8 cellular contexts compared by ENCODE assay signal in genomic region chr4:81471361-81472248, GRCh38. TPM values are rescaled to one million over a fixed set of nuclear protein-coding genes. Genes with fewer than 3 reads are reported as not detected.
DNase-seq lines count a peak whose midpoint lies in the region; ATAC-seq, FAIRE-seq and TF ChIP-seq lines count a peak whose summit lies in the region.

TSS of gene RASGEF1B (minus strand) at chr4:81471907. CDS start at chr4:81459508, 12,399 bp downstream.

- peaks cover 5% of the 10 kb centered on the region for H3K27me3 ChIP-seq in CD4-positive, CD25-positive, alpha-beta regulatory T cell (ENCODE audit: control insufficient read depth, insufficient read depth, low read length)
- H3K27me3 ChIP-seq in HL-60 (ENCODE audit: insufficient read depth, poor library complexity, severe bottlenecking) (peaks cover 8% of the 10 kb centered on the region), H1 (replicated peaks in 1 of 4; ENCODE audit: control insufficient read depth in 3 of 4, extremely low read depth in 1 of 4, insufficient read depth in 3 of 4, low read length in 3 of 4) (peaks cover 2 to 10% (median 7%) of the 10 kb centered on the region in 4 experiments; a peak in 6 of 7 replicates), mesenchymal stem cell (ENCODE audit: control insufficient read depth in 1 of 2, insufficient read depth in 1 of 2, low read length in 2 of 2) (peaks cover 17 to 26% of the 10 kb centered on the region in 2 experiments)

- POLR2A ChIA-PET in H1 (lab: Charles Lee; ENCODE audit: partially characterized antibody) = interaction anchor here (1.2 to 1.8 kb wide), 3 partner anchors 11 to 97 kb away, joined by 3 to 4 read pairs (median 3); no protein-coding TSS in a partner anchor

- H3K79me1 ChIP-seq in H1 (ENCODE audit: low read depth, low read length) = no peaks in the 10 kb centered on the region
- H3K79me1 ChIP-seq in mesenchymal stem cell (replicated peaks; ENCODE audit: low read length, poor library complexity, severe bottlenecking) = no peaks in the 10 kb centered on the region

- peak within 1 kb of the TSS; percentile 93 to 95 (median 94) for H3K4me3 Mint-ChIP-seq in CD4-positive, CD25-positive, alpha-beta regulatory T cell

- H2BK15ac ChIP-seq in H1 (ENCODE audit: low read length) (no peak within 1 kb of the TSS), mesenchymal stem cell (ENCODE audit: low read depth, poor library complexity, severe bottlenecking) (no peak within 1 kb of the TSS)

- no peak for TF ChIP-seq EP300 in H1 (IDR thresholded peaks at IDR 0.05; ENCODE audit: borderline replicate concordance in 1 of 2, low read depth in 2 of 2, low read length in 2 of 2)

- H3K27me3 Mint-ChIP-seq in CD4-positive, CD25-positive, alpha-beta regulatory T cell = peaks cover 7% of the 10 kb centered on the region

- peak within 1 kb of the TSS; percentile 96 for H3K4me3 ChIP-seq in CD4-positive, CD25-positive, alpha-beta regulatory T cell (ENCODE audit: low read depth, low read length)
- H3K4me3 ChIP-seq in HL-60 (replicated peaks; ENCODE audit: insufficient read depth, low read length) = peak within 1 kb of the TSS; percentile 63
- H3K4me3 ChIP-seq in H1 (ENCODE audit: extremely low read depth in 1 of 4, insufficient read depth in 2 of 4, low read depth in 3 of 4, low read length in 4 of 4) = peak within 1 kb of the TSS; percentile 62 to 79 (median 70)
- peak within 1 kb of the TSS; percentile 69 to 81 for H3K4me3 ChIP-seq in mesenchymal stem cell (ENCODE audit: insufficient read depth in 1 of 2, low read depth in 1 of 2, low read length in 2 of 2)

- H3K79me2 ChIP-seq in H1 (ENCODE audit: control insufficient read depth in 1 of 2, insufficient read depth in 2 of 2, low read length in 2 of 2) = no peaks in the 10 kb centered on the region; a peak in 1 of 4 replicates

- peaks cover 4 to 35% (median 20%) of the 10 kb centered on the region in 4 donors for H3K4me1 Mint-ChIP-seq in CD4-positive, CD25-positive, alpha-beta regulatory T cell

- H3K9me3 Mint-ChIP-seq in CD4-positive, CD25-positive, alpha-beta regulatory T cell = no peaks in the 10 kb centered on the region

- WGBS in H1 (ENCODE audit: extremely low coverage in 1 of 2, insufficient coverage in 1 of 2, insufficient read length in 1 of 2, insufficient replicate concordance in 2 of 2, low coverage in 1 of 2, low lambda C conversion rate in 2 of 2, missing lambda C conversion rate in 1 of 2), 2 experiments = 1% methylated on average over 71 of the region's 87 CpGs; no CpG with 5 or more reads in 1 of the 2 experiments
- WGBS in mesenchymal stem cell = under 1% methylated on average over 71 of the region's 87 CpGs

- H3K18ac ChIP-seq in H1 (ENCODE audit: extremely low read depth, low read length) = no peak within 1 kb of the TSS; the same call in 1 of the 2 replicates
- H3K18ac ChIP-seq in mesenchymal stem cell (ENCODE audit: low read depth in 1 of 2, low read length in 2 of 2) = no peak within 1 kb of the TSS

- no peak within 1 kb of the TSS for H3K23ac ChIP-seq in H1 (ENCODE audit: insufficient read length)
- H3K23ac ChIP-seq in mesenchymal stem cell (ENCODE audit: low read length in 2 of 2) = no peak within 1 kb of the TSS

- no peak within 1 kb of the TSS; the same call in 1 of the 2 replicates for H2BK5ac ChIP-seq in H1 (ENCODE audit: low read depth, low read length)
- H2BK5ac ChIP-seq in mesenchymal stem cell (ENCODE audit: low read depth, low read length, poor library complexity, severe bottlenecking) = no peak within 1 kb of the TSS

- H3K27ac ChIP-seq in CD4-positive, CD25-positive, alpha-beta regulatory T cell (ENCODE audit: insufficient read depth, low read length, poor library complexity, severe bottlenecking) = peak within 1 kb of the TSS; percentile 85
- H3K27ac ChIP-seq in HL-60 (replicated peaks) (peak within 1 kb of the TSS; percentile 48), H1 (ENCODE audit: low read depth, low read length) (no peak within 1 kb of the TSS), mesenchymal stem cell (ENCODE audit: low read length, poor library complexity, severe bottlenecking) (no peak within 1 kb of the TSS)

- peak within 1 kb of the TSS; percentile 60 to 96 (median 94) for H3K27ac Mint-ChIP-seq in CD4-positive, CD25-positive, alpha-beta regulatory T cell

- no peak for FAIRE-seq in H1 (lab: Jason Lieb, UNC)

- H4K91ac ChIP-seq in H1 (replicated peaks; ENCODE audit: insufficient read length, low read length) (peak within 1 kb of the TSS; percentile 40), mesenchymal stem cell (ENCODE audit: low read length) (no peak within 1 kb of the TSS)

- H3K23me2 ChIP-seq in H1 (ENCODE audit: low read depth, low read length) = peaks cover 12% of the 10 kb centered on the region

- H3K9ac ChIP-seq in H1 (replicated peaks in 1 of 4; ENCODE audit: extremely low read depth in 1 of 4, low read depth in 3 of 4, low read length in 3 of 4) (peak within 1 kb of the TSS; percentile 52 to 67 (median 57); a peak in 6 of 7 replicates), mesenchymal stem cell (ENCODE audit: low read length) (peak within 1 kb of the TSS; percentile 89)

- H3K14ac ChIP-seq in H1 (ENCODE audit: insufficient read length) (no peak within 1 kb of the TSS), mesenchymal stem cell (ENCODE audit: low read length in 2 of 2) (no peak within 1 kb of the TSS)

- no peak for TF ChIP-seq CTCF in HL-60 (IDR thresholded peaks at IDR 0.05; ENCODE audit: insufficient read depth, low read length)
- no peak for TF ChIP-seq CTCF in H1 (IDR thresholded peaks at IDR 0.05; ENCODE audit: control extremely low read depth in 1 of 3, insufficient read depth in 1 of 3, low read depth in 1 of 3, low read length in 3 of 3)

- H3K4me1 ChIP-seq in CD4-positive, CD25-positive, alpha-beta regulatory T cell (ENCODE audit: control insufficient read depth, insufficient read depth, low read length, poor library complexity, severe bottlenecking) = peaks cover 23% of the 10 kb centered on the region
- H3K4me1 ChIP-seq in H1 (replicated peaks in 1 of 4; ENCODE audit: control insufficient read depth in 3 of 4, insufficient read depth in 4 of 4, low read length in 3 of 4) (peaks cover 0 to 6% (median 2%) of the 10 kb centered on the region in 4 experiments; a peak in 5 of 7 replicates), mesenchymal stem cell (ENCODE audit: control insufficient read depth, insufficient read depth, low read depth, low read length) (peaks cover 11% of the 10 kb centered on the region)

- H2BK120ac ChIP-seq in H1 (replicated peaks; ENCODE audit: low read depth, low read length) (no peak within 1 kb of the TSS), mesenchymal stem cell (ENCODE audit: low read depth, low read length) (no peak within 1 kb of the TSS)

- H2BK12ac ChIP-seq in H1 (ENCODE audit: low read depth, low read length) (peak within 1 kb of the TSS; percentile 12), mesenchymal stem cell (ENCODE audit: low read length in 2 of 2) (no peak within 1 kb of the TSS)

- H3K36me3 Mint-ChIP-seq in CD4-positive, CD25-positive, alpha-beta regulatory T cell = no peaks in the 10 kb centered on the region

- H3K4ac ChIP-seq in H1 (replicated peaks; ENCODE audit: insufficient read length, low read depth, low read length) (no peak within 1 kb of the TSS), mesenchymal stem cell (ENCODE audit: low read depth in 1 of 2, low read length in 2 of 2) (no peak within 1 kb of the TSS)

- H4K8ac ChIP-seq in H1 (ENCODE audit: extremely low read depth, insufficient read depth, low read length) (peak within 1 kb of the TSS; percentile 82; the same call in 1 of the 2 replicates), mesenchymal stem cell (ENCODE audit: low read length) (no peak within 1 kb of the TSS)

- H3K9me3 ChIP-seq in CD4-positive, CD25-positive, alpha-beta regulatory T cell (ENCODE audit: control insufficient read depth in 2 of 2, low read length in 2 of 2) = no peaks in the 10 kb centered on the region
- H3K9me3 ChIP-seq in H1 (ENCODE audit: insufficient read depth in 2 of 2, low read depth in 1 of 2, low read length in 1 of 2) (no peaks in the 10 kb centered on the region), mesenchymal stem cell (ENCODE audit: control insufficient read depth, low read length) (no peaks in the 10 kb centered on the region)

- H2AK5ac ChIP-seq in H1 (ENCODE audit: low read depth, low read length) = no peak within 1 kb of the TSS
- H2AK5ac ChIP-seq in mesenchymal stem cell (ENCODE audit: low read length, severe bottlenecking) = no peak within 1 kb of the TSS

- H2AFZ ChIP-seq in H1 (ENCODE audit: low read length) = peak within 1 kb of the TSS; percentile 59; the same call in 1 of the 2 replicates
- peak within 1 kb of the TSS; percentile 87 for H2AFZ ChIP-seq in mesenchymal stem cell (ENCODE audit: low read depth, low read length)

- H3K56ac ChIP-seq in H1 (replicated peaks; ENCODE audit: insufficient read length, low read depth, low read length) = no peak within 1 kb of the TSS

- peak; percentile 4 to 8; a peak in 1 of 4 replicates for TF ChIP-seq RAD21 in H1 (IDR thresholded peaks at IDR 0.05 in 1 of 2, conservative IDR thresholded peaks at IDR 0.05 in 1 of 2; ENCODE audit: low read depth in 2 of 2, low read length in 2 of 2)

- no peak within 1 kb of the TSS for H4K5ac ChIP-seq in H1 (ENCODE audit: insufficient read length, low read depth, low read length)

- TF ChIP-seq POLR2A in H1 (IDR thresholded peaks at IDR 0.05; ENCODE audit: control extremely low read depth in 1 of 2, low read depth in 2 of 2, low read length in 2 of 2) = no peak

- DNase-seq in CD4-positive, CD25-positive, alpha-beta regulatory T cell = peak; percentile 86 to 93 (median 93)
- DNase-seq in HL-60 (ENCODE audit: low read depth in 1 of 2, low spot score in 1 of 2) (peak; percentile 51 to 74), H1 (ENCODE audit: low read depth in 1 of 2, low spot score in 2 of 2) (peak in 1 of 2 experiments; percentile 82), mesenchymal stem cell (peak; percentile 65)
- DNase-seq in NK-92 treated with Interleukin-12 subunit alpha and Interleukin-12 subunit beta, amount 100 ng/mL, for 24 hours (lab: John Stamatoyannopoulos, UW) = peak; percentile 59
- peak; percentile 81 to 97 (median 82) for DNase-seq in activated CD8-positive, alpha-beta memory T cell treated with anti-CD3 and anti-CD28 coated beads for 48 hours (ENCODE audit: low read depth in 2 of 3, low spot score in 2 of 3)
- peak; percentile 91 for DNase-seq in stimulated activated CD8-positive, alpha-beta memory T cell treated with anti-CD3 and anti-CD28 coated beads, Interleukin-12 subunit alpha, Interleukin-12 subunit beta, amount 100 ng/mL, for 24 hours (ENCODE audit: extremely low read depth)

- H2BK20ac ChIP-seq in H1 (ENCODE audit: low read length) = no peak within 1 kb of the TSS

- H4K20me1 ChIP-seq in H1 (replicated peaks in 1 of 2; ENCODE audit: control insufficient read depth in 1 of 2, insufficient read depth in 2 of 2, low read length in 2 of 2) = peaks cover 0 to 4% of the 10 kb centered on the region in 2 experiments

- H3K4me2 ChIP-seq in H1 (ENCODE audit: insufficient read depth in 1 of 2, low read depth in 2 of 2, low read length in 2 of 2) = peak within 1 kb of the TSS; percentile 98 to 100
- peak within 1 kb of the TSS; percentile 100 for H3K4me2 ChIP-seq in mesenchymal stem cell (ENCODE audit: low read length, poor library complexity, severe bottlenecking)

- ATAC-seq in CD4-positive, CD25-positive, alpha-beta regulatory T cell (ENCODE audit: low read depth in 2 of 2) = peak; percentile 92
- ATAC-seq in GM19468 (IDR thresholded peaks at IDR 0.05; ENCODE audit: extremely low read depth, unreplicated experiment) = peak; percentile 94

- no peaks in the 10 kb centered on the region for H3K36me3 ChIP-seq in CD4-positive, CD25-positive, alpha-beta regulatory T cell (ENCODE audit: control insufficient read depth, insufficient read depth, low read length)
- H3K36me3 ChIP-seq in H1 (ENCODE audit: control insufficient read depth in 2 of 4, insufficient read depth in 4 of 4, low read length in 3 of 4) = no peaks in the 10 kb centered on the region
- H3K36me3 ChIP-seq in mesenchymal stem cell (ENCODE audit: control insufficient read depth in 1 of 2, insufficient read depth in 2 of 2, low read depth in 1 of 2, low read length in 2 of 2) = no peaks in the 10 kb centered on the region

- CTCF ChIA-PET in H1 (lab: Charles Lee; ENCODE audit: partially characterized antibody) = interaction anchor here (0.8 to 5.4 kb wide), 16 partner anchors 26 to 448 kb away, joined by 3 to 41 read pairs (median 6); no protein-coding TSS in a partner anchor

RNA-seq across cellular contexts. Expression of gene RASGEF1B, which starts in this region (rescaled TPM):
- total RNA-seq in CD4-positive, CD25-positive, alpha-beta regulatory T cell = 28.0 TPM
- polyA plus RNA-seq in CD4-positive, CD25-positive, alpha-beta regulatory T cell = 1 to 10 TPM; 1.1 to 2.7 (median 2.3) TPM
- total RNA-seq in H1 (2021; fragmentation: NEBNext Ultra II Directional; extraction: Animal tissue kit (Norgen Biotek cat#: 25700)) = 4.6 and 4.7 TPM in 2 replicates
- polyA plus RNA-seq in H1 (2011; rRNA removed) = 1.2 and 1.6 TPM in 2 replicates
- polyA plus RNA-seq in H1 (2011; cell fraction: cytosol; rRNA removed) = 1.4 TPM
- 3.3 TPM for polyA plus RNA-seq in H1 (2011; cell fraction: nucleus; rRNA removed)
- polyA plus RNA-seq in H1 (2012, experiment 1 of 2) = 2.1 to 3.4 TPM (median 2.5 TPM) in 4 replicates
- polyA plus RNA-seq in H1 (2012, experiment 2 of 2) = 1.0 TPM
- 2.8 TPM for polyA plus RNA-seq in H1 (2013, experiment 1 of 2)
- polyA plus RNA-seq in H1 (2013, experiment 2 of 2) = 2.4 TPM
- 6.9 and 7.9 TPM in 2 replicates for polyA minus RNA-seq in H1 (2011; rRNA and poly(A)+ RNA removed)
- polyA minus RNA-seq in H1 (2011; cell fraction: cytosol; rRNA and poly(A)+ RNA removed) = 3.0 TPM
- polyA minus RNA-seq in H1 (2011; cell fraction: nucleus; rRNA and poly(A)+ RNA removed) = 13.1 TPM
- polyA plus RNA-seq in mesenchymal stem cell (2013, experiment 1 of 2) = 0.15 TPM
- 0.12 TPM for polyA plus RNA-seq in mesenchymal stem cell (2013, experiment 2 of 2)

Comparison
In these comparisons a context has a peak if more than half of its experiments do, and no peak if none do; other contexts are left out.
1. H3K27ac ChIP-seq: peak in CD4-positive, CD25-positive, alpha-beta regulatory T cell (single experiment) and HL-60 (single experiment); none in H1 (single experiment) and mesenchymal stem cell (single experiment).
2. Peak in every context shown above with its lines, with median percentiles within 50 percentile points of each other: H3K4me3 ChIP-seq.